In the genomic region with DNA sequence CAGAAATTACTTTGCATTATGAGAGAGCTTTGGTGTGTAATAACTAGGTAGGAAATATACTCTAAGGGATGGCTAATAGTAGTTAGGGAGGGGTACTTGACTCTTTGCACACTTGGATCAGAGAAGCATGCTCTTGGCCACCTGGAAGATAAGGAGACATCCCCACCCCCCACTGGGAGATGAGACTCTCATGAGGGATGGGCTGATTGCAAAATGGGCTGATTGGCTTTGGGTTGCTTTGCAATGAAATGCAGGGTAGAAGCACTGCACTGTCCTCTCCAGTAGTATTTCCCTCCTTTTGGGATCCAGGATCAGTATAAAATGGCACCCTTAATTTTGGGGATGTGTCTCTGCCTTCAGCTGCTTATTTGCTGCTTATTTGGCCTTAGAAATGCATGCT, we compare ENCODE assay signal across 1 cellular context.
TF ChIP-seq lines count a peak whose summit lies in the region.

No MANE protein-coding gene starts in this region.

TF ChIP-seq in GM23338, 12 proteins besides CTCF, POLR2A, EP300 and RAD21 (continued from another document):
- TF ChIP-seq, protein P1, sequence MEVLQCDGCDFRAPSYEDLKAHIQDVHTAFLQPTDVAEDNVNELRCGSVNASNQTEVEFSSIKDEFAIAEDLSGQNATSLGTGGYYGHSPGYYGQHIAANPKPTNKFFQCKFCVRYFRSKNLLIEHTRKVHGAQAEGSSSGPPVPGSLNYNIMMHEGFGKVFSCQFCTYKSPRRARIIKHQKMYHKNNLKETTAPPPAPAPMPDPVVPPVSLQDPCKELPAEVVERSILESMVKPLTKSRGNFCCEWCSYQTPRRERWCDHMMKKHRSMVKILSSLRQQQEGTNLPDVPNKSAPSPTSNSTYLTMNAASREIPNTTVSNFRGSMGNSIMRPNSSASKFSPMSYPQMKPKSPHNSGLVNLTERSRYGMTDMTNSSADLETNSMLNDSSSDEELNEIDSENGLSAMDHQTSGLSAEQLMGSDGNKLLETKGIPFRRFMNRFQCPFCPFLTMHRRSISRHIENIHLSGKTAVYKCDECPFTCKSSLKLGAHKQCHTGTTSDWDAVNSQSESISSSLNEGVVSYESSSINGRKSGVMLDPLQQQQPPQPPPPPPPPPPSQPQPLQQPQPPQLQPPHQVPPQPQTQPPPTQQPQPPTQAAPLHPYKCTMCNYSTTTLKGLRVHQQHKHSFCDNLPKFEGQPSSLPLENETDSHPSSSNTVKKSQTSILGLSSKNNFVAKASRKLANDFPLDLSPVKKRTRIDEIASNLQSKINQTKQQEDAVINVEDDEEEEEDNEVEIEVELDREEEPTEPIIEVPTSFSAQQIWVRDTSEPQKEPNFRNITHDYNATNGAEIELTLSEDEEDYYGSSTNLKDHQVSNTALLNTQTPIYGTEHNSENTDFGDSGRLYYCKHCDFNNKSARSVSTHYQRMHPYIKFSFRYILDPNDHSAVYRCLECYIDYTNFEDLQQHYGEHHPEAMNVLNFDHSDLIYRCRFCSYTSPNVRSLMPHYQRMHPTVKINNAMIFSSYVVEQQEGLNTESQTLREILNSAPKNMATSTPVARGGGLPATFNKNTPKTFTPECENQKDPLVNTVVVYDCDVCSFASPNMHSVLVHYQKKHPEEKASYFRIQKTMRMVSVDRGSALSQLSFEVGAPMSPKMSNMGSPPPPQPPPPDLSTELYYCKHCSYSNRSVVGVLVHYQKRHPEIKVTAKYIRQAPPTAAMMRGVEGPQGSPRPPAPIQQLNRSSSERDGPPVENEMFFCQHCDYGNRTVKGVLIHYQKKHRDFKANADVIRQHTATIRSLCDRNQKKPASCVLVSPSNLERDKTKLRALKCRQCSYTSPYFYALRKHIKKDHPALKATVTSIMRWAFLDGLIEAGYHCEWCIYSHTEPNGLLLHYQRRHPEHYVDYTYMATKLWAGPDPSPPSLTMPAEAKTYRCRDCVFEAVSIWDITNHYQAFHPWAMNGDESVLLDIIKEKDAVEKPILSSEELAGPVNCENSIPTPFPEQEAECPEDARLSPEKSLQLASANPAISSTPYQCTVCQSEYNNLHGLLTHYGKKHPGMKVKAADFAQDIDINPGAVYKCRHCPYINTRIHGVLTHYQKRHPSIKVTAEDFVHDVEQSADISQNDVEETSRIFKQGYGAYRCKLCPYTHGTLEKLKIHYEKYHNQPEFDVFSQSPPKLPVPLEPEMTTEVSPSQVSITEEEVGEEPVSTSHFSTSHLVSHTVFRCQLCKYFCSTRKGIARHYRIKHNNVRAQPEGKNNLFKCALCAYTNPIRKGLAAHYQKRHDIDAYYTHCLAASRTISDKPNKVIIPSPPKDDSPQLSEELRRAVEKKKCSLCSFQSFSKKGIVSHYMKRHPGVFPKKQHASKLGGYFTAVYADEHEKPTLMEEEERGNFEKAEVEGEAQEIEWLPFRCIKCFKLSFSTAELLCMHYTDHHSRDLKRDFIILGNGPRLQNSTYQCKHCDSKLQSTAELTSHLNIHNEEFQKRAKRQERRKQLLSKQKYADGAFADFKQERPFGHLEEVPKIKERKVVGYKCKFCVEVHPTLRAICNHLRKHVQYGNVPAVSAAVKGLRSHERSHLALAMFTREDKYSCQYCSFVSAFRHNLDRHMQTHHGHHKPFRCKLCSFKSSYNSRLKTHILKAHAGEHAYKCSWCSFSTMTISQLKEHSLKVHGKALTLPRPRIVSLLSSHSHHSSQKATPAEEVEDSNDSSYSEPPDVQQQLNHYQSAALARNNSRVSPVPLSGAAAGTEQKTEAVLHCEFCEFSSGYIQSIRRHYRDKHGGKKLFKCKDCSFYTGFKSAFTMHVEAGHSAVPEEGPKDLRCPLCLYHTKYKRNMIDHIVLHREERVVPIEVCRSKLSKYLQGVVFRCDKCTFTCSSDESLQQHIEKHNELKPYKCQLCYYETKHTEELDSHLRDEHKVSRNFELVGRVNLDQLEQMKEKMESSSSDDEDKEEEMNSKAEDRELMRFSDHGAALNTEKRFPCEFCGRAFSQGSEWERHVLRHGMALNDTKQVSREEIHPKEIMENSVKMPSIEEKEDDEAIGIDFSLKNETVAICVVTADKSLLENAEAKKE (CRISPR knock-in tag; IDR thresholded peaks at IDR 0.05) = no peak
